ENCODE assay signal across 20 cellular contexts in genomic region chr22:50256258-50256862, GRCh38. TPM values are rescaled to one million over a fixed set of nuclear protein-coding genes. Genes with fewer than 3 reads are reported as not detected.
DNase-seq lines count a peak whose midpoint lies in the region; ATAC-seq and TF ChIP-seq lines count a peak whose summit lies in the region.
"Had no signal": no experiment of that assay in that cellular context is flagged by ENCODE, and none has a peak within 500 bp of the region (broad histone marks: within the 10 kb centered on the region; RNA-seq: fewer than 3 reads in every experiment).

No MANE protein-coding gene starts in this region.

- TF ChIP-seq CTCF in IMR-90 (conservative IDR thresholded peaks at IDR 0.05; ENCODE audit: low read depth, low read length): no peak
- no peak for TF ChIP-seq CTCF in MM.1S (IDR thresholded peaks at IDR 0.05; ENCODE audit: low read length)
- TF ChIP-seq CTCF in foreskin keratinocyte (conservative IDR thresholded peaks at IDR 0.05): no peak

- H3K27ac ChIP-seq in IMR-90 (ENCODE audit: insufficient read depth, low read length): no peak overlapping the region
- no peak overlapping the region for H3K27ac ChIP-seq in neuronal stem cell (replicated peaks; ENCODE audit: low read length)
- H3K27ac ChIP-seq in skeletal muscle tissue (ENCODE audit: low read depth, low read length): peak overlapping the region; percentile 100
- H3K27ac ChIP-seq in MM.1S (ENCODE audit: low read length): no peak overlapping the region
- no peak overlapping the region for H3K27ac ChIP-seq in foreskin keratinocyte
- H3K27ac ChIP-seq: BLaER1, C4-2B, GM23248 had no signal

- H2BK120ac ChIP-seq in IMR-90 (ENCODE audit: low read depth, low read length): no peak overlapping the region
- no peak overlapping the region for H2BK120ac ChIP-seq in neuronal stem cell (ENCODE audit: low read depth, low read length)

- H3K14ac ChIP-seq in IMR-90 (replicated peaks; ENCODE audit: low read depth, low read length): no peak overlapping the region
- H3K14ac ChIP-seq in neuronal stem cell (ENCODE audit: low read length): no peak overlapping the region

- H3K23ac ChIP-seq in IMR-90 (ENCODE audit: low read depth, low read length) (no peak overlapping the region), neuronal stem cell (ENCODE audit: low read depth, low read length, poor library complexity) (peak overlapping the region; percentile 25)

- H4K8ac ChIP-seq in IMR-90 (ENCODE audit: low read depth in 2 of 2, low read length in 2 of 2) (no peak overlapping the region), neuronal stem cell (ENCODE audit: low read depth, low read length) (no peak overlapping the region)

- POLR2A ChIA-PET in IMR-90 (lab: Charles Lee; ENCODE audit: unreplicated experiment): no interaction called here

- no CpG with 5 or more reads among the region's 12 CpGs for WGBS in IMR-90 (ENCODE audit: extremely low coverage in 2 of 2, insufficient read length in 1 of 2), 2 experiments
- WGBS in neuronal stem cell (ENCODE audit: extremely low coverage in 2 of 2, insufficient read length in 2 of 2, insufficient replicate concordance in 1 of 2), 2 donors: no CpG with 5 or more reads among the region's 12 CpGs

- H3K56ac ChIP-seq in IMR-90 (ENCODE audit: extremely low read depth, insufficient read depth, low read length): no peak overlapping the region

- H3K27me3 ChIP-seq in IMR-90 (ENCODE audit: control insufficient read depth, insufficient read depth, low read length): no peaks in the 10 kb centered on the region
- H3K27me3 ChIP-seq in neuronal stem cell (ENCODE audit: control insufficient read depth in 3 of 3, insufficient read depth in 3 of 3, low read depth in 1 of 3, low read length in 3 of 3): no peaks in the 10 kb centered on the region
- no peaks in the 10 kb centered on the region for H3K27me3 ChIP-seq in skeletal muscle tissue (ENCODE audit: control insufficient read depth in 3 of 3, insufficient read depth in 3 of 3, low read length in 3 of 3)
- no peaks in the 10 kb centered on the region for H3K27me3 ChIP-seq in MM.1S (replicated peaks; ENCODE audit: insufficient read depth, low read length)
- H3K27me3 ChIP-seq in foreskin keratinocyte: no peaks in the 10 kb centered on the region
- H3K27me3 ChIP-seq: BLaER1 had no signal

- no peak overlapping the region for H3K18ac ChIP-seq in IMR-90 (ENCODE audit: low read depth, low read length)
- no peak overlapping the region for H3K18ac ChIP-seq in neuronal stem cell (ENCODE audit: low read length)

- DNase-seq in G401 (ENCODE audit: low spot score): peak; percentile 2
- no peak for DNase-seq in IMR-90
- no peak for DNase-seq in neuronal stem cell (ENCODE audit: low spot score)
- no peak for DNase-seq in MM.1S
- no peak for DNase-seq in DMS 273 (lab: John Stamatoyannopoulos, UW; ENCODE audit: unreplicated experiment)
- DNase-seq in iPS-NIHi7 (ENCODE audit: extremely low spot score): no peak
- no peak for DNase-seq in foreskin keratinocyte
- DNase-seq: Caco-2; CD4-positive, CD25-positive, alpha-beta regulatory T cell; DMS 273 treated with DMSO at 0.1 percent for 48 hours; DMS79; EL; GF-D8; GM23248; H7; HCEC 1CT had no signal

- peak overlapping the region; percentile 24 for H2AK9ac ChIP-seq in IMR-90 (replicated peaks; ENCODE audit: low read depth, low read length, poor library complexity)

- TF ChIP-seq RAD21 in IMR-90 (IDR thresholded peaks at IDR 0.05; ENCODE audit: low read length): no peak

- no peaks in the 10 kb centered on the region for H3K9me2 ChIP-seq in MM.1S (replicated peaks; ENCODE audit: insufficient read depth, low read length)

- H3F3A ChIP-seq in MM.1S (ENCODE audit: insufficient read depth, low read length): peaks cover 9% of the 10 kb centered on the region

- H3K9me3 ChIP-seq in IMR-90 (ENCODE audit: control insufficient read depth, insufficient read depth, low read length) (no peaks in the 10 kb centered on the region), neuronal stem cell (replicated peaks in 1 of 2; ENCODE audit: control insufficient read depth in 2 of 2, insufficient read depth in 1 of 2, low read depth in 1 of 2, low read length in 2 of 2) (no peaks in the 10 kb centered on the region), skeletal muscle tissue (ENCODE audit: control insufficient read depth in 3 of 3, low read length in 3 of 3) (no peaks in the 10 kb centered on the region), MM.1S (replicated peaks; ENCODE audit: insufficient read depth, low read length) (no peaks in the 10 kb centered on the region)
- H3K9me3 ChIP-seq: BLaER1, Caco-2 had no signal

- peaks cover 9 to 38% of the 10 kb centered on the region in 2 experiments; a peak in 3 of 4 replicates for H3K79me1 ChIP-seq in IMR-90 (ENCODE audit: low read depth in 1 of 2, low read length in 2 of 2)
- H3K79me1 ChIP-seq in neuronal stem cell (ENCODE audit: low read depth, low read length): peaks cover 22% of the 10 kb centered on the region

- H3K4me1 ChIP-seq in IMR-90 (ENCODE audit: control insufficient read depth, insufficient read depth, low read length) (peaks cover 9% of the 10 kb centered on the region), neuronal stem cell (ENCODE audit: control insufficient read depth in 2 of 2, insufficient read depth in 1 of 2, low read depth in 1 of 2, low read length in 2 of 2) (peaks cover 2 to 9% of the 10 kb centered on the region in 2 donors), skeletal muscle tissue (ENCODE audit: control insufficient read depth in 3 of 3, insufficient read depth in 3 of 3, low read length in 3 of 3) (peaks cover 41 to 61% (median 55%) of the 10 kb centered on the region in 3 donors), MM.1S (ENCODE audit: low read length) (no peaks in the 10 kb centered on the region), foreskin keratinocyte (no peaks in the 10 kb centered on the region)

- in situ Hi-C loops in G401 (cut with HindIII; ENCODE audit: low sequenced_read_pairs) (no loop called here), IMR-90 (cut with MboI; ENCODE audit: low sequenced_read_pairs) (no loop called here)

- H4K91ac ChIP-seq in IMR-90 (ENCODE audit: insufficient read depth, low read depth, low read length) (no peak overlapping the region), neuronal stem cell (ENCODE audit: low read depth, low read length, poor library complexity) (no peak overlapping the region)

- no peak overlapping the region for H2BK20ac ChIP-seq in IMR-90 (ENCODE audit: low read depth, low read length)

- peaks cover 35% of the 10 kb centered on the region; the same call in 1 of the 2 replicates for H3K36me3 ChIP-seq in IMR-90 (ENCODE audit: control insufficient read depth, insufficient read depth, low read length)
- peaks cover 16 to 56% of the 10 kb centered on the region in 2 donors for H3K36me3 ChIP-seq in neuronal stem cell (replicated peaks in 1 of 2; ENCODE audit: control insufficient read depth in 2 of 2, insufficient read depth in 2 of 2, low read length in 2 of 2)
- H3K36me3 ChIP-seq in skeletal muscle tissue (ENCODE audit: control insufficient read depth in 3 of 3, insufficient read depth in 3 of 3, low read length in 3 of 3): peaks cover 18 to 30% (median 25%) of the 10 kb centered on the region in 3 donors
- no peaks in the 10 kb centered on the region for H3K36me3 ChIP-seq in MM.1S (replicated peaks; ENCODE audit: insufficient read depth, low read length)

- H2AK5ac ChIP-seq in IMR-90 (ENCODE audit: low read depth, low read length) (no peak overlapping the region), neuronal stem cell (ENCODE audit: low read depth, low read length) (no peak overlapping the region)

- CTCF ChIA-PET in IMR-90 (lab: Yijun Ruan, JAX): no interaction called here

- H3K79me2 ChIP-seq in MM.1S (ENCODE audit: low read length): peaks cover 16% of the 10 kb centered on the region

- no peak for TF ChIP-seq POLR2A in IMR-90 (IDR thresholded peaks at IDR 0.05; ENCODE audit: low read depth, low read length)

- H3K4ac ChIP-seq in IMR-90 (ENCODE audit: low read depth, low read length) (no peak overlapping the region), neuronal stem cell (ENCODE audit: low read length) (no peak overlapping the region)

- H3K4me2 ChIP-seq in IMR-90 (ENCODE audit: low read depth, low read length) (no peak overlapping the region), neuronal stem cell (ENCODE audit: insufficient read depth, low read length, poor library complexity, severe bottlenecking) (no peak overlapping the region), MM.1S (ENCODE audit: low read depth, low read length) (no peak overlapping the region)
- H3K4me2 ChIP-seq: BLaER1 had no signal

- BruUV-seq in IMR-90 (replicated peaks; lab: Mats Ljungman, UMichigan): no TSS peak

- H2BK5ac ChIP-seq in IMR-90 (ENCODE audit: low read depth, low read length, poor library complexity, severe bottlenecking) (no peak overlapping the region), neuronal stem cell (ENCODE audit: low read length) (no peak overlapping the region)

- H2BK15ac ChIP-seq in IMR-90 (ENCODE audit: low read depth, low read length) (no peak overlapping the region), neuronal stem cell (ENCODE audit: low read length) (no peak overlapping the region)

- H3K9ac ChIP-seq in IMR-90 (ENCODE audit: low read depth, low read length): no peak overlapping the region
- H3K9ac ChIP-seq in neuronal stem cell (ENCODE audit: low read depth, low read length, poor library complexity): peak overlapping the region; percentile 21
- H3K9ac ChIP-seq in skeletal muscle tissue (ENCODE audit: low read depth in 1 of 3, low read length in 3 of 3): peak overlapping the region; percentile 10 to 80 (median 14)
- H3K9ac ChIP-seq in MM.1S (ENCODE audit: low read length): no peak overlapping the region
- H3K9ac ChIP-seq: BLaER1, GM23248 had no signal

- intact Hi-C loops in IMR-90 (cut with micrococcal nuclease): no loop called here

- H4K20me1 ChIP-seq in IMR-90 (ENCODE audit: insufficient read depth, low read length) (peaks cover 36% of the 10 kb centered on the region), MM.1S (ENCODE audit: insufficient read depth, low read length) (no peaks in the 10 kb centered on the region)

- dilution Hi-C loops in IMR-90 (cut with HindIII; ENCODE audit: low sequenced_read_pairs, unreplicated experiment): no loop called here

- ATAC-seq in IMR-90 (ENCODE audit: low read depth) (no peak), foreskin keratinocyte (no peak)
- ATAC-seq: CD8-positive, alpha-beta T cell had no signal

- H3K4me3 ChIP-seq in IMR-90 (ENCODE audit: insufficient read depth, low read depth, low read length) (no peak overlapping the region), neuronal stem cell (ENCODE audit: low read length in 2 of 2) (no peak overlapping the region), skeletal muscle tissue (ENCODE audit: low read length in 3 of 3) (no peak overlapping the region), MM.1S (ENCODE audit: low read length) (no peak overlapping the region)
- H3K4me3 ChIP-seq: BLaER1, GM23248 had no signal

- H4K5ac ChIP-seq in IMR-90 (ENCODE audit: low read depth, low read length): no peak overlapping the region

- H3K9me1 ChIP-seq in IMR-90 (ENCODE audit: insufficient read depth, low read length): no peaks in the 10 kb centered on the region

- peak overlapping the region; percentile 58 for H2BK12ac ChIP-seq in neuronal stem cell (ENCODE audit: low read length)

- H2AFZ ChIP-seq in IMR-90 (replicated peaks; ENCODE audit: low read length, poor library complexity) (no peak overlapping the region), neuronal stem cell (ENCODE audit: low read length) (no peak overlapping the region), MM.1S (ENCODE audit: low read length) (no peak overlapping the region)
- H2AFZ ChIP-seq: GM23248 had no signal

RNA-seq across cellular contexts. Expression of gene MAPK12, which starts 5.1 kb away (rescaled TPM):
- total RNA-seq in G401 (2014; rRNA removed; shearing (Covaris generic)): 155 and 158 TPM in 2 replicates
- total RNA-seq in IMR-90 (2012; rRNA removed): 35.6 and 41.0 TPM in 2 replicates
- polyA plus RNA-seq in IMR-90 (2012; rRNA removed): 56.3 and 59.9 TPM in 2 replicates
- polyA plus RNA-seq in IMR-90 (2012; cell fraction: cytosol; rRNA removed): 42.8 and 49.5 TPM in 2 replicates
- 269 and 452 TPM in 2 replicates for polyA plus RNA-seq in IMR-90 (2012; cell fraction: nucleus; rRNA removed; ENCODE audit: low replicate concordance)
- polyA plus RNA-seq in neuronal stem cell (2013, experiment 1 of 2): 28.8 TPM
- polyA plus RNA-seq in neuronal stem cell (2013, experiment 2 of 2): 28.1 TPM
- total RNA-seq in skeletal muscle tissue: 18.8 TPM
- 13.8 and 20.4 TPM in 2 replicates for total RNA-seq in foreskin keratinocyte
- polyA plus RNA-seq in foreskin keratinocyte: 15.0 and 25.3 TPM in 2 replicates

RNA-seq across cellular contexts. Expression of gene HDAC10, which starts 5.3 kb away (rescaled TPM):
- total RNA-seq in G401 (2014; rRNA removed; shearing (Covaris generic)): 6.1 and 28.5 TPM in 2 replicates
- total RNA-seq in IMR-90 (2012; rRNA removed): 3.6 and 3.9 TPM in 2 replicates
- polyA plus RNA-seq in IMR-90 (2012; rRNA removed): 35.2 and 35.7 TPM in 2 replicates
- 18.7 and 22.6 TPM in 2 replicates for polyA plus RNA-seq in IMR-90 (2012; cell fraction: cytosol; rRNA removed)
- polyA plus RNA-seq in IMR-90 (2012; cell fraction: nucleus; rRNA removed; ENCODE audit: low replicate concordance): 264 and 926 TPM in 2 replicates
- 20.1 TPM for polyA plus RNA-seq in neuronal stem cell (2013, experiment 1 of 2)
- 18.8 TPM for polyA plus RNA-seq in neuronal stem cell (2013, experiment 2 of 2)
- 8.9 TPM for total RNA-seq in skeletal muscle tissue
- total RNA-seq in foreskin keratinocyte: 8.3 and 11.7 TPM in 2 replicates
- 12.7 and 14.0 TPM in 2 replicates for polyA plus RNA-seq in foreskin keratinocyte

RNA-seq across cellular contexts. Expression of gene TUBGCP6, which starts 11.5 kb away (rescaled TPM):
- total RNA-seq in G401 (2014; rRNA removed; shearing (Covaris generic)): 15.1 and 17.0 TPM in 2 replicates
- total RNA-seq in IMR-90 (2012; rRNA removed) (10.0 and 10.8 TPM in 2 replicates), skeletal muscle tissue (17.2 TPM), foreskin keratinocyte (21.6 and 22.6 TPM in 2 replicates)
- polyA plus RNA-seq in IMR-90 (2012; rRNA removed) (28.6 and 30.9 TPM in 2 replicates), foreskin keratinocyte (12.9 and 13.4 TPM in 2 replicates)
- 7.5 and 13.6 TPM in 2 replicates for polyA plus RNA-seq in IMR-90 (2012; cell fraction: cytosol; rRNA removed)
- 185 and 466 TPM in 2 replicates for polyA plus RNA-seq in IMR-90 (2012; cell fraction: nucleus; rRNA removed; ENCODE audit: low replicate concordance)
- 12.1 TPM for polyA plus RNA-seq in neuronal stem cell (2013, experiment 1 of 2)
- polyA plus RNA-seq in neuronal stem cell (2013, experiment 2 of 2): 12.1 TPM

RNA-seq across cellular contexts. Expression of gene MAPK11, which starts 13.8 kb away (rescaled TPM):
- total RNA-seq in G401 (2014; rRNA removed; shearing (Covaris generic)): 21.3 and 21.5 TPM in 2 replicates
- 7.5 and 8.1 TPM in 2 replicates for total RNA-seq in IMR-90 (2012; rRNA removed)
- polyA plus RNA-seq in IMR-90 (2012; rRNA removed): 14.4 and 16.6 TPM in 2 replicates
- polyA plus RNA-seq in IMR-90 (2012; cell fraction: cytosol; rRNA removed): 11.1 and 14.2 TPM in 2 replicates
- 42.0 and 90.5 TPM in 2 replicates for polyA plus RNA-seq in IMR-90 (2012; cell fraction: nucleus; rRNA removed; ENCODE audit: low replicate concordance)
- 4.0 TPM for polyA plus RNA-seq in neuronal stem cell (2013, experiment 1 of 2)
- polyA plus RNA-seq in neuronal stem cell (2013, experiment 2 of 2): 3.6 TPM
- 3.1 TPM for total RNA-seq in skeletal muscle tissue
- 4.6 and 6.3 TPM in 2 replicates for total RNA-seq in foreskin keratinocyte
- polyA plus RNA-seq in foreskin keratinocyte: 6.1 and 8.5 TPM in 2 replicates

RNA-seq across cellular contexts. Expression of gene PLXNB2, which starts 51.1 kb away (rescaled TPM):
- total RNA-seq in G401 (2014; rRNA removed; shearing (Covaris generic)): 93.4 and 100 TPM in 2 replicates
- total RNA-seq in IMR-90 (2012; rRNA removed) (73.1 and 84.7 TPM in 2 replicates), skeletal muscle tissue (48.5 TPM), foreskin keratinocyte (109 TPM in 2 replicates)
- polyA plus RNA-seq in IMR-90 (2012; rRNA removed) (202 and 220 TPM in 2 replicates), foreskin keratinocyte (81.8 and 96.0 TPM in 2 replicates)
- polyA plus RNA-seq in IMR-90 (2012; cell fraction: cytosol; rRNA removed): 120 and 220 TPM in 2 replicates
- polyA plus RNA-seq in IMR-90 (2012; cell fraction: nucleus; rRNA removed; ENCODE audit: low replicate concordance): 452 and 943 TPM in 2 replicates
- 71.0 TPM for polyA plus RNA-seq in neuronal stem cell (2013, experiment 1 of 2)
- 69.8 TPM for polyA plus RNA-seq in neuronal stem cell (2013, experiment 2 of 2)

Comparison
In these comparisons a context has a peak if more than half of its experiments do, and no peak if none do; other contexts are left out.
1. H3K9ac ChIP-seq: peak in neuronal stem cell (single experiment) and skeletal muscle tissue (3 of 3); none in IMR-90 (single experiment) and MM.1S (single experiment).